ENCODE assay signal across 35 cellular contexts in the genomic region with DNA sequence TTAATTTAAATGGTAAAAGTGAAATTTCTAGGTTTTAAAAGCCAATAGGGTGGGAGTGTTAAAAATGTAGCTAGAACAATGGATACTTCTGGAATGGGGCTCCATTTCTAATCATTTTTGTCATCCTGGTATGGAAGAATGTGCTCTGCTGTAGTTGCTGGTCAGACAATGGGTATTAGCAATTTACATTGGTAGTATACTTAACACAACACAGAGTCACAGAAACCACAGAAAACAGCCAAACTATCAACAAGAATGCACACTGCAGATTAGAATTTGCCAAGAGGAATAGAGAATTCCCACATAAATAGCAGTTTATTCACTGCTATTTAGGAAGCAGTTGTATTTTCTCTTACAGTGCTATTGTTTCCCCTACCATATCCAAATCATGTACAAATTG.
"Had no signal": no experiment of that assay in that cellular context is flagged by ENCODE, and none has a peak within 500 bp of the region (broad histone marks: within the 10 kb centered on the region; RNA-seq: fewer than 3 reads in every experiment).

No MANE protein-coding gene starts in this region.

- H3K27ac ChIP-seq: adrenal gland, cardiac muscle cell, PC-9, RWPE1, WERI-Rb-1 had no signal

- H3K4me3 Mint-ChIP-seq: activated CD4-positive, alpha-beta memory T cell treated with anti-CD3 and anti-CD28 coated beads, Interleukin-2, amount 10 ng/mL, durations not matched to agents 7 days and 5 days; activated CD8-positive, alpha-beta memory T cell treated with anti-CD3 and anti-CD28 coated beads, Interleukin-2, amount 10 ng/mL, durations not matched to agents 7 days and 5 days; activated naive CD4-positive, alpha-beta T cell treated with anti-CD3 and anti-CD28 coated beads for 36 hours; central memory CD8-positive, alpha-beta T cell; T-cell; T-helper 17 cell had no signal

- H3K4me1 ChIP-seq: adrenal gland had no signal

- FAIRE-seq: RCC 7860 had no signal

- H3K4me3 ChIP-seq: adrenal gland, cardiac muscle cell, MG63, PC-9 had no signal

- H3K27ac Mint-ChIP-seq: activated CD4-positive, alpha-beta memory T cell treated with anti-CD3 and anti-CD28 coated beads, Interleukin-2, amount 10 ng/mL, durations not matched to agents 7 days and 5 days; activated CD8-positive, alpha-beta memory T cell treated with anti-CD3 and anti-CD28 coated beads, Interleukin-2, amount 10 ng/mL, durations not matched to agents 7 days and 5 days; activated naive CD4-positive, alpha-beta T cell treated with anti-CD3 and anti-CD28 coated beads for 36 hours; activated naive CD4-positive, alpha-beta T cell treated with anti-CD3 and anti-CD28 coated beads, Interleukin-2, amount 50 U/mL, for 72 hours; activated T-helper 2 cell treated with anti-CD3 and anti-CD28 coated beads, Interferon-gamma antibody, Interleukin-2, Interleukin-4, amounts not matched to agents 10 μg/mL and 5 μg/mL and 100 μg/mL, durations not matched to agents 14 hours and 24 hours and 36 hours; T-helper 17 cell had no signal

- H2AFZ ChIP-seq: PC-9 had no signal

- ATAC-seq: activated CD8-positive, alpha-beta memory T cell treated with anti-CD3 and anti-CD28 coated beads, Interleukin-2, amount 10 ng/mL, durations not matched to agents 7 days and 5 days; activated naive CD4-positive, alpha-beta T cell treated with anti-CD3 and anti-CD28 coated beads, Interleukin-2, amount 50 U/mL, for 72 hours; Right ventricle myocardium inferior; SK-N-SH treated with all-trans-retinoic acid at 6 μM for 48 hours; T-cell; T-helper 17 cell had no signal

- H3K27me3 ChIP-seq: adrenal gland, cardiac muscle cell, MG63 had no signal

- H3K9me3 ChIP-seq: adrenal gland, MG63 had no signal

- H3K9me3 Mint-ChIP-seq: activated CD4-positive, alpha-beta memory T cell treated with anti-CD3 and anti-CD28 coated beads, Interleukin-2, amount 10 ng/mL, durations not matched to agents 7 days and 5 days; activated naive CD4-positive, alpha-beta T cell treated with anti-CD3 and anti-CD28 coated beads for 36 hours; activated naive CD4-positive, alpha-beta T cell treated with anti-CD3 and anti-CD28 coated beads, Interleukin-2, amount 50 U/mL, for 72 hours; activated T-helper 2 cell treated with anti-CD3 and anti-CD28 coated beads, Interferon-gamma antibody, Interleukin-2, Interleukin-4, amounts not matched to agents 10 μg/mL and 5 μg/mL and 100 μg/mL, durations not matched to agents 14 hours and 24 hours and 36 hours; central memory CD8-positive, alpha-beta T cell; T-cell had no signal

- H3K36me3 ChIP-seq: MG63, WERI-Rb-1 had no signal

- H3K27me3 Mint-ChIP-seq: activated CD4-positive, alpha-beta memory T cell treated with anti-CD3 and anti-CD28 coated beads, Interleukin-2, amount 10 ng/mL, durations not matched to agents 7 days and 5 days; activated CD8-positive, alpha-beta memory T cell treated with anti-CD3 and anti-CD28 coated beads, Interleukin-2, amount 10 ng/mL, durations not matched to agents 7 days and 5 days; central memory CD8-positive, alpha-beta T cell; T-cell; T-helper 17 cell had no signal

- DNase-seq: activated CD4-positive, alpha-beta memory T cell treated with anti-CD3 and anti-CD28 coated beads, Interleukin-2, amount 10 ng/mL, durations not matched to agents 7 days and 5 days; activated CD4-positive, alpha-beta T cell treated with anti-CD3 and anti-CD28 coated beads for 1 hour; activated CD4-positive, alpha-beta T cell treated with anti-CD3 and anti-CD28 coated beads for 48 hours; activated CD4-positive, CD25-positive, alpha-beta regulatory T cell; activated CD8-positive, alpha-beta memory T cell treated with anti-CD3 and anti-CD28 coated beads for 24 hours; activated CD8-positive, alpha-beta memory T cell treated with anti-CD3 and anti-CD28 coated beads, Interleukin-2, amount 10 ng/mL, durations not matched to agents 7 days and 5 days; activated CD8-positive, alpha-beta memory T cell treated with anti-CD3 and anti-CD28 coated beads, Interleukin-2, amount 50 U/mL, for 48 hours; activated gamma-delta T cell; activated naive CD4-positive, alpha-beta T cell treated with anti-CD3 and anti-CD28 coated beads for 36 hours; activated T-cell treated with anti-CD3 and anti-CD28 coated beads, Interleukin-2, amount 50 U/mL, for 1 hour; adrenal gland; anterior cingulate cortex; Kasumi-1; MG63; MV-4-11; NCI-H1092; NCI-H1436 treated with DMSO at 0.1 percent for 48 hours; NCI-H1694 treated with DMSO at 0.1 percent for 48 hours; NCI-H2029; NCI-H345; NCI-H524 treated with DMSO at 0.1 percent for 48 hours; PC-9; SIG-M5; T-cell; T-helper 17 cell; T-helper 9 cell; WERI-Rb-1 had no signal

- H3K4me2 ChIP-seq: PC-9 had no signal
